In the genomic region with DNA sequence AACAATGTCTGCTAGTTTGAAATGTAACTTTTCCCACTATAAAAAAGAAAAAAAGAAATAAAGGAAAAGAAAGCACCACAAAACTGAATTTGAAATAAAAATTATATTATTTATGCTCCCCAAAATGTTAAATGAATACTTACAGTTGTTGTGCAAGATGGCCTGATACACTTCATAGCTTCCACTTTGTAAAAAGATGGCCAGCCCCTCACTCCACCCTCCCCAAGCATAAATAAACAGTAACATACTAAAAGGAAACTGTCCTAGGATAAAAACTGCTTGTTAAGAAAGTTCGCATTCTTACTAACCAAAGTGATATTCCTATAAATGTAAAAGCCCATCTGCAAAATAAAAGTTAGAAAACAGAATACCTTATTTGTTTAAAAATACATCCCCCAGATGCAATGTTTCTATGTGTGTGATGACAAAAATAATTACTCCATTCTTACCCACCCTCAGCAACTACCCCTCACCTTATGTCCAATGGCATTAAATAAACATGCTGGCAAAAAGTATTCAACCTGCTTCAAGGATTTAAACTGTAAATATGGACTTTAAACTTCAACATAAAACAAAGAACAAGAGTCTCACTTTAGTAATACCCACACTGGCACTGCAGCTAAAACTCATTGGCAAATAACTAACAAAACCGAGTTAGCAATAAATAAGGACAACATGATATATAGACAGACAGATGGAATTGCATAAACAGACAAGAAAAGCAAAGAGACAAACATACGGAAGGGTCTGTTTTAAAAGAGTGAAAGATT, we compare ENCODE assay signal across 9 cellular contexts. TPM values are rescaled to one million over a fixed set of nuclear protein-coding genes. Genes with fewer than 3 reads are reported as not detected.
DNase-seq lines count a peak whose midpoint lies in the region; ATAC-seq and TF ChIP-seq lines count a peak whose summit lies in the region.
"Had no signal": no experiment of that assay in that cellular context is flagged by ENCODE, and none has a peak within 500 bp of the region (broad histone marks: within the 10 kb centered on the region; RNA-seq: fewer than 3 reads in every experiment).

No MANE protein-coding gene starts in this region.

- H3K36me3 ChIP-seq in BE2C: no peaks in the 10 kb centered on the region
- H3K36me3 ChIP-seq in endocrine pancreas (ENCODE audit: control insufficient read depth, insufficient read depth, low read length): no peaks in the 10 kb centered on the region
- H3K36me3 ChIP-seq in neutrophil: no peaks in the 10 kb centered on the region

- peak overlapping the region; percentile 63 for H3K27ac ChIP-seq in neutrophil

- H3K4me3 ChIP-seq in BE2C (ENCODE audit: low read depth, low read length) (peak overlapping the region; percentile 53), endocrine pancreas (ENCODE audit: control insufficient read depth, insufficient read depth, low read length) (peak overlapping the region; percentile 98), neutrophil (ENCODE audit: low read depth in 1 of 2, low read length in 1 of 2) (no peak overlapping the region)

- TF ChIP-seq CTCF in BE2C (IDR thresholded peaks at IDR 0.05; ENCODE audit: low read depth, low read length): no peak
- no peak for TF ChIP-seq CTCF in neutrophil (IDR thresholded peaks at IDR 0.05)

- no peak overlapping the region for H3K9ac ChIP-seq in endocrine pancreas (ENCODE audit: control insufficient read depth, insufficient read depth, low read length)

- 0 out of 2 replicates have a peak, but pooled peaks cover 2% of the 10 kb centered on the region for H3K4me1 ChIP-seq in BE2C
- H3K4me1 ChIP-seq in endocrine pancreas (ENCODE audit: control insufficient read depth, insufficient read depth, low read length): peaks cover 28% of the 10 kb centered on the region
- peaks cover 26 to 30% of the 10 kb centered on the region in 2 experiments for H3K4me1 ChIP-seq in neutrophil (ENCODE audit: control insufficient read depth in 1 of 2, insufficient read depth in 1 of 2, low read depth in 1 of 2, low read length in 1 of 2)

- no peaks in the 10 kb centered on the region for H3K27me3 ChIP-seq in BE2C
- no peaks in the 10 kb centered on the region for H3K27me3 ChIP-seq in endocrine pancreas (ENCODE audit: control insufficient read depth, insufficient read depth, low read length)
- H3K27me3 ChIP-seq in neutrophil: no peaks in the 10 kb centered on the region

- ATAC-seq in GM21786 (IDR thresholded peaks at IDR 0.05; ENCODE audit: unreplicated experiment) (no peak), GM21723 (IDR thresholded peaks at IDR 0.05; ENCODE audit: unreplicated experiment) (no peak)

- DNase-seq in BE2C (no peak), NCI-H69 (lab: John Stamatoyannopoulos, UW) (peak; percentile 45), NK-92 (lab: John Stamatoyannopoulos, UW; ENCODE audit: unreplicated experiment) (no peak)
- no peak for DNase-seq in stimulated activated CD4-positive, alpha-beta T cell treated with anti-CD3 and anti-CD28 coated beads, Interleukin-15, amount 100 ng/mL, for 24 hours
- DNase-seq: activated CD4-positive, alpha-beta T cell treated with anti-CD3 and anti-CD28 coated beads, Interleukin-2, amount 50 U/mL, for 1 hour had no signal

- H3K9me3 ChIP-seq in BE2C (no peaks in the 10 kb centered on the region), endocrine pancreas (ENCODE audit: control insufficient read depth, low read length) (peaks cover 2% of the 10 kb centered on the region), neutrophil (no peaks in the 10 kb centered on the region)

RNA-seq across cellular contexts. Expression of gene ZBTB20, which starts 47.8 kb away (rescaled TPM):
- polyA plus RNA-seq in BE2C (2012; ENCODE audit: insufficient read depth, insufficient read length, low read depth): 1.4 TPM

Comparison
In these comparisons a context has a peak if more than half of its experiments do, and no peak if none do; other contexts are left out.
1. H3K4me3 ChIP-seq: peak in BE2C (single experiment) and endocrine pancreas (single experiment); none in neutrophil (0 of 2).